12 cellular contexts compared by ENCODE assay signal in the genomic region with DNA sequence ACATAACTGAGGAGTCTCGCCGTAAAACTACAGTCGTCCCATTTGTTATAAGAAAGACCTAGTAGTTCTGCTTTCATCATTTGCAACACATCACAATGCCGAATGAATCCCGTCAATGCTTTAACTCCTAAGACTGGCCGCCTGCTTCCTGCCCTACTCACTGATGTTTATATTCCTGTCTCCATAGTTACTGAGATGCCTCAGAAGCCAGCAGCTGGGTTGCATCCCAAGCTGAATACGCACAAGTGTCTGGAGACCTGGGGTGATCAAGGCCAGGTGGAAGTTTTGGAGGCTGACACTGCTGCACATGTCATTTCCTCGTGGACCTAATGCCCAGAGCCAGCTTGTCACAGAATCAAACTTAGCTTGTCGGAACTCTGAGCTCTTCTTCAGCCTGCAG.
A peak's percentile ranks its signal among the peaks of the same experiment; 100 is the strongest.
DNase-seq lines count a peak whose midpoint lies in the region; ATAC-seq and TF ChIP-seq lines count a peak whose summit lies in the region.
"Had no signal": no experiment of that assay in that cellular context is flagged by ENCODE, and none has a peak within 500 bp of the region (broad histone marks: within the 10 kb centered on the region; RNA-seq: fewer than 3 reads in every experiment).

No MANE protein-coding gene starts in this region.

- peak; percentile 39 for DNase-seq in HFF-Myc (ENCODE audit: extremely low read depth, low read depth)
- DNase-seq in brain pericyte (ENCODE audit: low read depth, low spot score), result peak; percentile 24
- DNase-seq in right cardiac atrium, result peak; percentile 50 to 62 (median 61)
- no peak for DNase-seq in sciatic nerve (ENCODE audit: low spot score)
- DNase-seq in T-helper 1 cell, result no peak
- DNase-seq in activated T-cell treated with anti-CD3 and anti-CD28 coated beads, Interleukin-2, amount 50 U/mL, for 1 hour, result no peak
- DNase-seq in effector memory CD8-positive, alpha-beta T cell, result no peak
- DNase-seq: NCI-H2171 had no signal

- 39% methylated on average over 9 of the region's 9 CpGs for WGBS in right cardiac atrium

- no peaks in the 10 kb centered on the region for H3K4me1 ChIP-seq in right cardiac atrium (ENCODE audit: control insufficient read depth, insufficient read depth, low read length)

- H3K27ac Mint-ChIP-seq in effector memory CD8-positive, alpha-beta T cell, result no peak overlapping the region
- H3K27ac Mint-ChIP-seq: nephron had no signal

- no peak overlapping the region for H3K27ac ChIP-seq in right cardiac atrium (ENCODE audit: low read length)
- H3K27ac ChIP-seq: RWPE1 had no signal

- no peak overlapping the region for H3K4me3 Mint-ChIP-seq in effector memory CD8-positive, alpha-beta T cell
- H3K4me3 Mint-ChIP-seq: nephron had no signal

- no peak for TF ChIP-seq CTCF in HFF-Myc (IDR thresholded peaks at IDR 0.05; ENCODE audit: low read depth, low read length, missing control alignments)

- H3K27me3 Mint-ChIP-seq in effector memory CD8-positive, alpha-beta T cell, result peaks cover 0 to 20% of the 10 kb centered on the region in 2 donors

- peaks cover 0 to 5% of the 10 kb centered on the region in 2 donors for H3K4me1 Mint-ChIP-seq in effector memory CD8-positive, alpha-beta T cell (ENCODE audit: low read depth in 2 of 2)

- no peaks in the 10 kb centered on the region for H3K9me3 ChIP-seq in right cardiac atrium (ENCODE audit: control insufficient read depth, low read length)

- no peaks in the 10 kb centered on the region for H3K36me3 Mint-ChIP-seq in effector memory CD8-positive, alpha-beta T cell (ENCODE audit: insufficient read depth)
- H3K36me3 Mint-ChIP-seq: immature natural killer cell had no signal

- ATAC-seq in right cardiac atrium, result peak; percentile 34 to 59
- ATAC-seq in sciatic nerve, result peak; percentile 39
- ATAC-seq in HG03095 (IDR thresholded peaks at IDR 0.05; ENCODE audit: unreplicated experiment), result no peak
- no peak for ATAC-seq in effector memory CD8-positive, alpha-beta T cell (replicated peaks)

- H3K4me3 ChIP-seq in HFF-Myc (replicated peaks; ENCODE audit: low read depth, low read length) (no peak overlapping the region), right cardiac atrium (ENCODE audit: low read length) (no peak overlapping the region)

- intact Hi-C loops in right cardiac atrium (cut with DNase I), result loop anchor here in 1 of 4 donors (10.0 kb wide), 1 partner anchor 64 kb away; no protein-coding TSS in a partner anchor
- intact Hi-C loops in sciatic nerve (cut with DNase I), result no loop called here

- H3K27me3 ChIP-seq in right cardiac atrium (ENCODE audit: control insufficient read depth, insufficient read depth), result no peaks in the 10 kb centered on the region

- H3K9me3 Mint-ChIP-seq in effector memory CD8-positive, alpha-beta T cell, result no peaks in the 10 kb centered on the region
- H3K9me3 Mint-ChIP-seq: immature natural killer cell had no signal

Comparison
In these comparisons a context has a peak if more than half of its experiments do, and no peak if none do; other contexts are left out.
1. DNase-seq: peak in HFF-Myc (single experiment), brain pericyte (single experiment) and right cardiac atrium (3 of 3); none in sciatic nerve (single experiment), T-helper 1 cell (0 of 5), activated T-cell treated with anti-CD3 and anti-CD28 coated beads, Interleukin-2, amount 50 U/mL, for 1 hour (single experiment) and effector memory CD8-positive, alpha-beta T cell (0 of 3).
2. ATAC-seq: peak in right cardiac atrium (2 of 2) and sciatic nerve (single experiment); none in HG03095 (single experiment) and effector memory CD8-positive, alpha-beta T cell (single experiment).